11 cellular contexts compared by ENCODE assay signal in the genomic region with DNA sequence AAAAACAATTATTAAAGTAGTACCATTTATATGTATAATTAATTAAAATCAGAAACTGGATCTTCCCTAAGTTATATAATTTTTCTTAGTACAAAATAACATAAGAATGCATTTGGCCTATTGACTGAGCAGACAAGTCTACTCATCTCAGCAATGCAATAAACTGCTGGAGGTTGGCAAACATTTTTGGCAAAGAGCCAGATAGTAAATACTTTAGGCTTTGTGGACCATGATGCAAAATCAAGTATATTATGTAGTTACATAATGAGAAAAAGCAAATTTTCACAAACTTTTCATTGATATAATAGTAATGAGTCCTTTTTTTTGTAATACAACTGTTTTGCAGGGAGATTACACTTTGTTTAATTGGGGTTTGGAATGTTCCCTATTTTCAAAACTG. TPM values are rescaled to one million over a fixed set of nuclear protein-coding genes. Genes with fewer than 3 reads are reported as not detected.
DNase-seq lines count a peak whose midpoint lies in the region; ATAC-seq and TF ChIP-seq lines count a peak whose summit lies in the region.
"Had no signal": no experiment of that assay in that cellular context is flagged by ENCODE, and none has a peak within 500 bp of the region (broad histone marks: within the 10 kb centered on the region; RNA-seq: fewer than 3 reads in every experiment).

No MANE protein-coding gene starts in this region.

- H3K27me3 ChIP-seq in uterus: no peaks in the 10 kb centered on the region
- H3K27me3 ChIP-seq: colonic mucosa had no signal

- ATAC-seq in HG03045 (IDR thresholded peaks at IDR 0.05; ENCODE audit: unreplicated experiment) (no peak), GM21390 (IDR thresholded peaks at IDR 0.05; ENCODE audit: unreplicated experiment) (no peak)

- H3K4me3 ChIP-seq in uterus: no peak overlapping the region
- H3K4me3 ChIP-seq: colonic mucosa had no signal

- intact Hi-C loops in uterus (cut with DNase I; ENCODE audit: low total_unique reads): no loop called here

- no peak for TF ChIP-seq CTCF in AG09319 (IDR thresholded peaks at IDR 0.05; ENCODE audit: low read depth, low read length)
- TF ChIP-seq CTCF in uterus (IDR thresholded peaks at IDR 0.05): no peak

- peak; percentile 12 for DNase-seq in AG09319 (ENCODE audit: extremely low read depth, low read depth)
- DNase-seq in HS-27A (ENCODE audit: low read depth): peak; percentile 53
- DNase-seq in SHP77 treated with DMSO at 0.1 percent for 48 hours (lab: John Stamatoyannopoulos, UW): peak; percentile 12
- DNase-seq in fibroblast of the conjunctiva (ENCODE audit: low read depth): peak; percentile 35
- DNase-seq in NK-92 (lab: John Stamatoyannopoulos, UW; ENCODE audit: unreplicated experiment): no peak
- DNase-seq in uterus: no peak
- DNase-seq: colonic mucosa, H7, nucleus accumbens had no signal

- no peaks in the 10 kb centered on the region for H3K4me1 ChIP-seq in uterus
- H3K4me1 ChIP-seq: colonic mucosa had no signal

- TF ChIP-seq POLR2A in uterus (IDR thresholded peaks at IDR 0.05): no peak

- no peak overlapping the region for H3K27ac ChIP-seq in uterus
- H3K27ac ChIP-seq: colonic mucosa had no signal

- H3K36me3 ChIP-seq in uterus: no peaks in the 10 kb centered on the region
- H3K36me3 ChIP-seq: colonic mucosa had no signal

- no peaks in the 10 kb centered on the region for H3K9me3 ChIP-seq in uterus
- H3K9me3 ChIP-seq: colonic mucosa had no signal

RNA-seq across cellular contexts. Expression of a gene that starts 30.9 kb away (rescaled TPM):
- 10 to 100 TPM; 16.4 to 91.3 (median 48.7) TPM for total RNA-seq in uterus

Comparison
In these comparisons a context has a peak if more than half of its experiments do, and no peak if none do; other contexts are left out.
1. DNase-seq: peak in AG09319 (single experiment), HS-27A (single experiment), SHP77 treated with DMSO at 0.1 percent for 48 hours (single experiment) and fibroblast of the conjunctiva (single experiment); none in NK-92 (single experiment) and uterus (0 of 2).